9 cellular contexts compared by ENCODE assay signal in the genomic region with DNA sequence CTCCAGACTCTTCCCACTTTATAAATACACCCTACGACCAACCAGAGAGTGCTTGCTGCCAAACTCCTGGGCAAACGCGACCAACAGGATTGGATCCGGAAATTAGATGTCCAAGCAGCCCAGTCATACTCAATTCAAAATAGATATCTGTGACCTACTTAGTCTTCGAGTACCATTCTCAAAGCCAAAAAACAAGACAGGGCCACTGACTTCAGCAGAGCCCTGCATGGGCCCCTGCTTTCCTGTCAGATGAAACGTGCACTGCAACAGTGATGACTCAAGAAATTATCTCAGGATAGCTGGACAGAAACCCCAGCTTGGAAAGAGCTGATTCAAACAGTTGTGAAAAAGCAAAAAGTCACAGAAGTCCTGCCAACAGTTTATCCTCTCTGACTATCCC. TPM values are rescaled to one million over a fixed set of nuclear protein-coding genes. Genes with fewer than 3 reads are reported as not detected.
A peak's percentile ranks its signal among the peaks of the same experiment; 100 is the strongest.
DNase-seq lines count a peak whose midpoint lies in the region; ATAC-seq lines count a peak whose summit lies in the region.
"Had no signal": no experiment of that assay in that cellular context is flagged by ENCODE, and none has a peak within 500 bp of the region (broad histone marks: within the 10 kb centered on the region; RNA-seq: fewer than 3 reads in every experiment).

No MANE protein-coding gene starts in this region.

- no peak overlapping the region for H2BK5ac ChIP-seq in trophoblast cell (ENCODE audit: low read depth, low read length, poor library complexity)

- H3K79me2 ChIP-seq in trophoblast cell (ENCODE audit: control insufficient read depth, insufficient read depth, low read length, poor library complexity) = no peaks in the 10 kb centered on the region

- H3K9ac ChIP-seq in trophoblast cell (ENCODE audit: low read length) = no peak overlapping the region

- H3K4ac ChIP-seq in trophoblast cell (ENCODE audit: low read depth, low read length) = no peak overlapping the region

- no peak overlapping the region for H2AFZ ChIP-seq in trophoblast cell (ENCODE audit: insufficient read depth, low read length, poor library complexity)

- H2BK120ac ChIP-seq in trophoblast cell (ENCODE audit: insufficient read depth, low read length, poor library complexity) = no peak overlapping the region

- no peaks in the 10 kb centered on the region for H3K9me3 ChIP-seq in trophoblast cell (ENCODE audit: insufficient read depth, low read depth, low read length)

- H3K14ac ChIP-seq in trophoblast cell (ENCODE audit: low read length) = no peak overlapping the region

- no peak overlapping the region for H4K8ac ChIP-seq in trophoblast cell (ENCODE audit: low read depth, low read length)

- no peak overlapping the region for H4K91ac ChIP-seq in trophoblast cell (ENCODE audit: low read depth, low read length)

- no peak overlapping the region for H4K12ac ChIP-seq in trophoblast cell (ENCODE audit: low read depth, low read length)

- peaks cover 63% of the 10 kb centered on the region for H3K4me1 Mint-ChIP-seq in activated T-helper 17 cell treated with anti-CD3 and anti-CD28 coated beads, Interleukin-2, amount 50 U/mL, for 72 hours
- H3K4me1 Mint-ChIP-seq in memory B cell = peaks cover 53% of the 10 kb centered on the region

- ATAC-seq in GM18517 (IDR thresholded peaks at IDR 0.05; ENCODE audit: unreplicated experiment) (peak; percentile 23), HG02884 (IDR thresholded peaks at IDR 0.05; ENCODE audit: unreplicated experiment) (peak; percentile 28), memory B cell (ENCODE audit: low read depth) (no peak)
- peak; percentile 66 for ATAC-seq in activated T-helper 17 cell treated with anti-CD3 and anti-CD28 coated beads, Interleukin-2, amount 50 U/mL, for 72 hours (replicated peaks)

- peak overlapping the region; percentile 95 for H3K27ac Mint-ChIP-seq in activated T-helper 17 cell treated with anti-CD3 and anti-CD28 coated beads, Interleukin-2, amount 50 U/mL, for 72 hours
- peak overlapping the region; percentile 94 for H3K27ac Mint-ChIP-seq in memory B cell

- H3K23ac ChIP-seq in trophoblast cell (ENCODE audit: low read length) = no peak overlapping the region

- H3K4me3 Mint-ChIP-seq in activated T-helper 17 cell treated with anti-CD3 and anti-CD28 coated beads, Interleukin-2, amount 50 U/mL, for 72 hours = peak overlapping the region; percentile 77
- H3K4me3 Mint-ChIP-seq in memory B cell = no peak overlapping the region

- WGBS in trophoblast cell (ENCODE audit: extremely low coverage, insufficient coverage, insufficient read length) = no CpG with 5 or more reads among the region's 6 CpGs

- H3K36me3 ChIP-seq in trophoblast cell (ENCODE audit: control insufficient read depth in 1 of 2, insufficient read depth in 2 of 2, low read length in 2 of 2) = peaks cover 2 to 3% of the 10 kb centered on the region in 2 experiments

- DNase-seq in memory B cell (ENCODE audit: low spot score in 2 of 2) = no peak
- DNase-seq in OCI-M2 (lab: John Stamatoyannopoulos, UW; ENCODE audit: unreplicated experiment) = no peak
- no peak for DNase-seq in trophoblast cell
- DNase-seq in NCI-H1694 (lab: John Stamatoyannopoulos, UW) = no peak
- no peak for DNase-seq in NCI-H2107 treated with DMSO at 0.1 percent for 48 hours (lab: John Stamatoyannopoulos, UW; ENCODE audit: unreplicated experiment)
- DNase-seq: activated effector memory CD4-positive, alpha-beta T cell treated with Interleukin-2 at 50 U/mL for 16 hours had no signal

- H3K4me3 ChIP-seq in trophoblast cell (ENCODE audit: low read depth, low read length) = no peak overlapping the region

- H3K27ac ChIP-seq in trophoblast cell (ENCODE audit: low read depth, low read length) = no peak overlapping the region

- no peaks in the 10 kb centered on the region for H3K27me3 Mint-ChIP-seq in activated T-helper 17 cell treated with anti-CD3 and anti-CD28 coated beads, Interleukin-2, amount 50 U/mL, for 72 hours
- no peaks in the 10 kb centered on the region for H3K27me3 Mint-ChIP-seq in memory B cell

- H3K4me1 ChIP-seq in trophoblast cell (ENCODE audit: control insufficient read depth in 1 of 2, insufficient read depth in 2 of 2, low read length in 2 of 2) = peaks cover 3 to 8% of the 10 kb centered on the region in 2 experiments

- H3K27me3 ChIP-seq in trophoblast cell (ENCODE audit: insufficient read depth, low read length) = no peaks in the 10 kb centered on the region

- H3K36me3 Mint-ChIP-seq in activated T-helper 17 cell treated with anti-CD3 and anti-CD28 coated beads, Interleukin-2, amount 50 U/mL, for 72 hours (ENCODE audit: low read depth) = peaks cover 5% of the 10 kb centered on the region
- no peaks in the 10 kb centered on the region for H3K36me3 Mint-ChIP-seq in memory B cell

- no peaks in the 10 kb centered on the region for H3K9me3 Mint-ChIP-seq in activated T-helper 17 cell treated with anti-CD3 and anti-CD28 coated beads, Interleukin-2, amount 50 U/mL, for 72 hours
- no peaks in the 10 kb centered on the region for H3K9me3 Mint-ChIP-seq in memory B cell

- H3K4me2 ChIP-seq in trophoblast cell (ENCODE audit: low read length) = no peak overlapping the region

- H3K18ac ChIP-seq in trophoblast cell (ENCODE audit: low read length) = no peak overlapping the region

- no peaks in the 10 kb centered on the region for H3K79me1 ChIP-seq in trophoblast cell (ENCODE audit: low read length)

- no peak overlapping the region for H2AK5ac ChIP-seq in trophoblast cell (ENCODE audit: low read length)

- no peak overlapping the region for H2BK12ac ChIP-seq in trophoblast cell (ENCODE audit: low read length)

RNA-seq across cellular contexts. Expression of a gene that starts 17.6 kb away (rescaled TPM):
- total RNA-seq in activated T-helper 17 cell treated with anti-CD3 and anti-CD28 coated beads, Interleukin-2, amount 50 U/mL, for 72 hours = 10 to 100 TPM; 49.3 to 82.4 TPM
- polyA plus RNA-seq in trophoblast cell (2013) = 29.0 and 32.8 TPM in 2 replicates
